22 cellular contexts compared by ENCODE assay signal in the genomic region with DNA sequence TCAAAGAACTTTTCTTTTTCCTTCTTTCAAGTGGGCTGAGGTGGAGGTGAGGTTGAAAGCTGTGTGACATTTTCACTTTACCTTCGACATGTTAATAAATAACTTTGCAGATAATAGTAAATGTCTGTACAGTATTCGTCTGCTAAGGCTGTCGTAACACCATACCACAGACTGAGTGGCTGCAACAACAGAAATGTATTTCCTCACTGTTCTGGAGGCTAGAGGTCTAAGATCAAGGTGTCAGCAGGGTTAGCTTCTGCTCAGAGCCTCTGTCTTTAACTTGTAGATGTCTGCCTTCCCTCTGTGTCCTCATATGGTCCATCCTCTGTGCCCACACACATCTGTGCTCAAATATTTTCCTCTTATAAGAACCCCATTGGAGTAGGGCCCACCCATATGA. TPM values are rescaled to one million over a fixed set of nuclear protein-coding genes. Genes with fewer than 3 reads are reported as not detected.
A peak's percentile ranks its signal among the peaks of the same experiment; 100 is the strongest.
DNase-seq lines count a peak whose midpoint lies in the region; ATAC-seq and TF ChIP-seq lines count a peak whose summit lies in the region.
"Had no signal": no experiment of that assay in that cellular context is flagged by ENCODE, and none has a peak within 500 bp of the region (broad histone marks: within the 10 kb centered on the region; RNA-seq: fewer than 3 reads in every experiment).

No MANE protein-coding gene starts in this region.

- CTCF ChIA-PET in Caco-2 (lab: Charles Lee): no interaction called here
- CTCF ChIA-PET in WTC11 (lab: Charles Lee): no interaction called here

- H3K4me1 Mint-ChIP-seq in Caco-2 (ENCODE audit: low read depth, unreplicated experiment): peaks cover 45% of the 10 kb centered on the region
- H3K4me1 Mint-ChIP-seq in WTC11: peaks cover 94% of the 10 kb centered on the region
- peaks cover 72% of the 10 kb centered on the region for H3K4me1 Mint-ChIP-seq in progenitor cell of endocrine pancreas (ENCODE audit: low read depth)
- H3K4me1 Mint-ChIP-seq: B cell had no signal

- TF ChIP-seq CTCF in Caco-2 (IDR thresholded peaks at IDR 0.05; ENCODE audit: insufficient read depth in 1 of 2, low read depth in 1 of 2, low read length in 1 of 2, severe bottlenecking in 1 of 2, unreplicated experiment in 1 of 2) (no peak), WTC11 (IDR thresholded peaks at IDR 0.05) (no peak), progenitor cell of endocrine pancreas (IDR thresholded peaks at IDR 0.05; ENCODE audit: unreplicated experiment) (no peak)

- intact Hi-C loops in Caco-2 (cut with micrococcal nuclease; ENCODE audit: unreplicated experiment): loop anchor here (1.0 to 2.0 kb wide), 2 partner anchors 14 to 55 kb away; no protein-coding TSS in a partner anchor

- H3K27ac Mint-ChIP-seq in Caco-2 (ENCODE audit: unreplicated experiment): no peak overlapping the region
- H3K27ac Mint-ChIP-seq in WTC11: no peak overlapping the region
- peak overlapping the region; percentile 65 for H3K27ac Mint-ChIP-seq in progenitor cell of endocrine pancreas
- H3K27ac Mint-ChIP-seq: B cell had no signal

- ATAC-seq in WTC11 (no peak), HG03280 (IDR thresholded peaks at IDR 0.05; ENCODE audit: unreplicated experiment) (no peak), GM21786 (IDR thresholded peaks at IDR 0.05; ENCODE audit: unreplicated experiment) (no peak)
- ATAC-seq: A549, GM12878, SK-N-SH treated with all-trans-retinoic acid at 6 μM for 48 hours had no signal

- H3K9me3 Mint-ChIP-seq in Caco-2 (ENCODE audit: unreplicated experiment): no peaks in the 10 kb centered on the region
- H3K9me3 Mint-ChIP-seq in WTC11: no peaks in the 10 kb centered on the region
- no peaks in the 10 kb centered on the region for H3K9me3 Mint-ChIP-seq in progenitor cell of endocrine pancreas (ENCODE audit: low read depth)

- no peak overlapping the region for H3K4me3 ChIP-seq in Caco-2 (ENCODE audit: low read depth, low read length)
- H3K4me3 ChIP-seq: A549, GM12878 had no signal

- H3K27me3 ChIP-seq in Caco-2 (replicated peaks; ENCODE audit: control insufficient read depth, insufficient read depth, low read length): no peaks in the 10 kb centered on the region
- H3K27me3 ChIP-seq: breast epithelium had no signal

- POLR2A ChIA-PET in Caco-2 (lab: Charles Lee): interaction anchor here (1.2 kb wide), 1 partner anchor 151 kb away, joined by 4 read pairs; a partner anchor contains a TSS
- POLR2A ChIA-PET in WTC11 (lab: Charles Lee): no interaction called here

- H3K27me3 Mint-ChIP-seq in Caco-2 (ENCODE audit: insufficient read depth, unreplicated experiment) (no peaks in the 10 kb centered on the region), WTC11 (ENCODE audit: low read depth) (no peaks in the 10 kb centered on the region), progenitor cell of endocrine pancreas (no peaks in the 10 kb centered on the region)
- H3K27me3 Mint-ChIP-seq: B cell had no signal

- H3K36me3 Mint-ChIP-seq in Caco-2 (ENCODE audit: insufficient read depth, unreplicated experiment) (peaks cover 25% of the 10 kb centered on the region), WTC11 (peaks cover 7% of the 10 kb centered on the region; the same call in 1 of the 2 replicates), progenitor cell of endocrine pancreas (ENCODE audit: insufficient read depth) (peaks cover 1% of the 10 kb centered on the region)

- H3K4me3 Mint-ChIP-seq in Caco-2 (ENCODE audit: unreplicated experiment): no peak overlapping the region
- no peak overlapping the region for H3K4me3 Mint-ChIP-seq in WTC11
- H3K4me3 Mint-ChIP-seq in progenitor cell of endocrine pancreas (ENCODE audit: low read depth): no peak overlapping the region
- H3K4me3 Mint-ChIP-seq: B cell had no signal

- H3K4me1 ChIP-seq in Caco-2: peaks cover 66% of the 10 kb centered on the region

- no peaks in the 10 kb centered on the region for H3K9me3 ChIP-seq in Caco-2
- H3K9me3 ChIP-seq: A549, breast epithelium had no signal

- H3K36me3 ChIP-seq in Caco-2 (ENCODE audit: control insufficient read depth, insufficient read depth, low read length): no peaks in the 10 kb centered on the region
- H3K36me3 ChIP-seq: breast epithelium had no signal

- DNase-seq in Caco-2 (peak; percentile 61 to 65), WTC11 (ENCODE audit: low spot score) (no peak), iris pigment epithelial cell (ENCODE audit: low read depth) (peak; percentile 53), progenitor cell of endocrine pancreas (ENCODE audit: low spot score, unreplicated experiment) (no peak), COR-L47 (lab: John Stamatoyannopoulos, UW) (no peak), GOT3 (lab: John Stamatoyannopoulos, UW) (no peak)
- DNase-seq: activated CD4-positive, alpha-beta T cell treated with anti-CD3 and anti-CD28 coated beads, Interleukin-2, amount 50 U/mL, for 48 hours; activated CD8-positive, alpha-beta memory T cell treated with anti-CD3 and anti-CD28 coated beads, Interleukin-2, amount 50 U/mL, for 48 hours; activated effector memory CD4-positive, alpha-beta T cell treated with Interleukin-2 at 50 U/mL for 16 hours; DND-41; glutamatergic neuron; NCI-H1417 treated with DMSO at 0.1 percent for 48 hours; NCI-H524 treated with DMSO at 0.1 percent for 48 hours; stimulated activated CD4-positive, alpha-beta T cell treated with anti-CD3 and anti-CD28 coated beads, Interleukin-4, amount 100 ng/mL, for 1 hour; stimulated activated naive CD4-positive, alpha-beta T cell treated with Interleukin-2 at 50 U/mL for 16 hours had no signal

- BruUV-seq in Caco-2 (replicated peaks; lab: Mats Ljungman, UMichigan): no TSS peak

TF ChIP-seq in WTC11, 78 proteins besides CTCF, POLR2A, EP300 and RAD21:
- TF ChIP-seq GABPB1 (CRISPR knock-in tag; IDR thresholded peaks at IDR 0.05): peak; percentile 98
- TF ChIP-seq ATF1 (CRISPR knock-in tag; IDR thresholded peaks at IDR 0.05): no peak

RNA-seq across cellular contexts. Expression of a gene that starts 14.9 kb away (rescaled TPM):
- total RNA-seq in Caco-2 (2022) (80.8 and 100 TPM in 2 replicates), WTC11 (2021) (72.6 to 90.5 TPM (median 80.2 TPM) in 3 replicates), progenitor cell of endocrine pancreas (53.7 and 55.2 TPM in 2 replicates)

Comparison
In these comparisons a context has a peak if more than half of its experiments do, and no peak if none do; other contexts are left out.
1. DNase-seq: peak in Caco-2 (2 of 2) and iris pigment epithelial cell (single experiment); none in WTC11 (single experiment), progenitor cell of endocrine pancreas (single experiment), COR-L47 (single experiment) and GOT3 (single experiment).